Comparison of ENCODE assay signal across 10 cellular contexts in the genomic region with DNA sequence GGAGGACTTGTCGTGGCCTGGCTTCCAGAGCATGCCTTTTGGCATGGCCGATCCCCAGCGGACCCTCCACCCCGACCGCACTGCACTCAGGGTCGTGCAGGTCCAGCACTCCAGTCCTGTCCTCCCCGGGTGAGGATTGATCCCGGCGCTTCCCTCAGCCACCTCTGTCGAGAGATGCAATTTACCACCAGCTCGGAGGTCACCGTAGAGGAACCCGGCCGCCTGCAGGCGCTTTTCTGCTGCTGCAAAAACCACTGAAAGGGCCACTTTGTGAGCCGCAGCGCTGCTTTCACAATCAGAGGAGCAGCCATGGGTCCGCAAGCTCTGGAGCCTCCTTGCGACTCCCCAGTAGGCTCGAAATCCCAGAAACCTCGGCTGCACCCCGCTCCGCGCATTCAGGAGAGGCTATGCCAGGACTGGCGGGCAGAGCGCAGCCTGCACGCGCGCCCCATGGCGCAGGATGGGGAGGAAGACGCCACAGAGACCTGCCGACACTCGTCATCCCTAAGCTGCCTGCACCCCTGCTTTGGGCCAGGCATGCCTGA.
DNase-seq lines count a peak whose midpoint lies in the region; ATAC-seq and TF ChIP-seq lines count a peak whose summit lies in the region.
"Had no signal": no experiment of that assay in that cellular context is flagged by ENCODE, and none has a peak within 500 bp of the region (broad histone marks: within the 10 kb centered on the region; RNA-seq: fewer than 3 reads in every experiment).

No MANE protein-coding gene starts in this region.

- H3K36me3 ChIP-seq in BJ (ENCODE audit: control insufficient read depth, insufficient read depth, low read length) (no peaks in the 10 kb centered on the region), H7 (replicated peaks; ENCODE audit: control insufficient read depth, insufficient read depth, low read length) (no peaks in the 10 kb centered on the region)
- H3K36me3 ChIP-seq: Peyer's patch had no signal

- DNase-seq in BJ (ENCODE audit: low read depth): no peak
- peak; percentile 42 for DNase-seq in H7
- peak in 6 of 10 donors; percentile 13 to 54 (median 48) for DNase-seq in dorsolateral prefrontal cortex
- peak; percentile 15 for DNase-seq in occipital lobe (lab: John Stamatoyannopoulos, UW)
- DNase-seq in dedifferentiated amniotic fluid mesenchymal stem cell (ENCODE audit: extremely low spot score): no peak
- no peak for DNase-seq in activated effector memory CD4-positive, alpha-beta T cell treated with Interleukin-2 at 50 U/mL for 16 hours

- no peak overlapping the region for H3K4me3 ChIP-seq in BJ (ENCODE audit: low read depth, low read length)
- H3K4me3 ChIP-seq in H7 (ENCODE audit: insufficient read depth, low read depth, low read length): no peak overlapping the region
- H3K4me3 ChIP-seq in dorsolateral prefrontal cortex: peak overlapping the region; percentile 29 to 70 (median 52)

- H3K27me3 ChIP-seq in BJ (ENCODE audit: control insufficient read depth, insufficient read depth, low read length) (no peaks in the 10 kb centered on the region; the same call in 1 of the 2 replicates), H7 (ENCODE audit: control insufficient read depth, insufficient read depth, low read length) (peaks cover 1% of the 10 kb centered on the region; the same call in 1 of the 2 replicates), dorsolateral prefrontal cortex (no peaks in the 10 kb centered on the region)

- ATAC-seq in GM18873 (IDR thresholded peaks at IDR 0.05; ENCODE audit: low FRiP score, unreplicated experiment): no peak
- ATAC-seq in GM21528 (IDR thresholded peaks at IDR 0.05; ENCODE audit: low FRiP score, unreplicated experiment): no peak

- POLR2A ChIA-PET in BJ (lab: Charles Lee): no interaction called here

- H3K27ac ChIP-seq in dorsolateral prefrontal cortex: peak overlapping the region in 8 of 59 donors; percentile 4 to 64 (median 36)
- H3K27ac ChIP-seq: epithelial cell of prostate, Peyer's patch had no signal

- TF ChIP-seq CTCF in BJ (IDR thresholded peaks at IDR 0.05; ENCODE audit: insufficient read depth, low read depth, low read length) (0 out of 2 replicates have a peak, but pooled peaks have one; percentile 8), dorsolateral prefrontal cortex (IDR thresholded peaks at IDR 0.05 in 54 of 56, conservative IDR thresholded peaks at IDR 0.05 in 2 of 56; ENCODE audit: low read depth in 1 of 56, partially characterized antibody in 56 of 56) (peak in 1 of 56 donors; percentile 6)

- CTCF ChIA-PET in BJ (lab: Yijun Ruan, JAX): interaction anchor here (1.4 kb wide), 1 partner anchor 265 kb away, joined by 4 read pairs; no protein-coding TSS in a partner anchor

- intact Hi-C loops in dorsolateral prefrontal cortex (cut with DNase I): loop anchor here in 1 of 2 donors (5.0 kb wide), 1 partner anchor 46 kb away; no protein-coding TSS in a partner anchor

Comparison
In these comparisons a context has a peak if more than half of its experiments do, and no peak if none do; other contexts are left out.
1. DNase-seq: peak in H7 (single experiment), dorsolateral prefrontal cortex (6 of 10) and occipital lobe (single experiment); none in BJ (single experiment), dedifferentiated amniotic fluid mesenchymal stem cell (single experiment) and activated effector memory CD4-positive, alpha-beta T cell treated with Interleukin-2 at 50 U/mL for 16 hours (single experiment).
2. H3K4me3 ChIP-seq: peak in dorsolateral prefrontal cortex (59 of 59); none in BJ (single experiment) and H7 (single experiment).